36 cellular contexts compared by ENCODE assay signal in the genomic region with DNA sequence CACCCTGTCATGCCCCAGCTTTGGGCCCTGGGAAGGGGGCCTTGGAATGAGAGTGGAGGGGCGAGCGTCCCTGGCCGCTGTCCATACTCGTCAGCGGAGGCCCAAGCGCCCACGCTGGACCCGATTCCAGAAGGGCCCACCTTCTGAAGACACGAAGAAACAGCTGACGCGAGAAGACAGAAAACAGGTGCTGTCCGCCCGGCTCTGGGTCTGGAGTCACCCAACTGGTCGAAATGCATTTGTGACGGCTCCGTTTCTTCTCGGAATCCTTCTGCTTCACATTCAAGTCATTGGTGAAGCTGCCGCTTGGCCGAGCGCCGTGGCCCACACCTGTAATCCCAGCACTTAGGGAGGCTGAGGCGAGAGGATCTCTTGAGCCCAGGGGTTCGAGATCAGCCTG. TPM values are rescaled to one million over a fixed set of nuclear protein-coding genes. Genes with fewer than 3 reads are reported as not detected.
"Had no signal": no experiment of that assay in that cellular context is flagged by ENCODE, and none has a peak within 500 bp of the region (broad histone marks: within the 10 kb centered on the region; RNA-seq: fewer than 3 reads in every experiment).

No MANE protein-coding gene starts in this region.

- H3K27me3 ChIP-seq: neural progenitor cell, ovary, right lobe of liver, sigmoid colon, spleen, suprapubic skin, testis, transverse colon, upper lobe of right lung, uterus had no signal

- H3K27me3 Mint-ChIP-seq: progenitor cell of endocrine pancreas; stimulated activated naive CD8-positive, alpha-beta T cell treated with anti-CD3 and anti-CD28 coated beads, Interleukin-15, amount 100 ng/mL, for 72 hours; type B pancreatic cell had no signal

- H3K4me3 ChIP-seq: neural progenitor cell, ovary, psoas muscle, right lobe of liver, sigmoid colon, skin epidermis, smooth muscle cell, spleen, suprapubic skin, testis, tibial artery, transverse colon, upper lobe of right lung, uterus had no signal

- H3K4me1 Mint-ChIP-seq: natural killer cell; stimulated activated memory B cell treated with anti-CD40 and anti-IgM and Interleukin-4, amounts not matched to agents 10 μg/mL and 1 μg/mL and 100 μg/mL, for 72 hours had no signal

- DNase-seq: natural killer cell; occipital lobe; ovary; posterior cingulate gyrus; right cardiac atrium; sigmoid colon; stimulated activated CD4-positive, alpha-beta T cell treated with anti-CD3 and anti-CD28 coated beads, Interleukin-12 subunit alpha, Interleukin-12 subunit beta, amount 100 ng/mL, for 4 hours; stimulated activated CD4-positive, alpha-beta T cell treated with anti-CD3 and anti-CD28 coated beads, Interleukin-1b, Interleukin-23, amount 100 ng/mL, for 48 hours; stimulated activated CD4-positive, alpha-beta T cell treated with anti-CD3 and anti-CD28 coated beads, Interleukin-4, amount 100 ng/mL, for 1 hour; stimulated activated CD4-positive, alpha-beta T cell treated with anti-CD3 and anti-CD28 coated beads, Interleukin-4, amount 100 ng/mL, for 4 hours; stimulated activated CD8-positive, alpha-beta memory T cell treated with anti-CD3 and anti-CD28 coated beads, Interleukin-4, amount 100 ng/mL, for 48 hours; stimulated activated naive CD4-positive, alpha-beta T cell; stimulated activated naive CD8-positive, alpha-beta T cell treated with anti-CD3 and anti-CD28 coated beads, Interleukin-15, amount 100 ng/mL, for 72 hours; stimulated activated naive CD8-positive, alpha-beta T cell treated with anti-CD3 and anti-CD28 coated beads, Interleukin-15, Interleukin-2, amounts not matched to agents 100 U/mL and 50 U/mL, for 24 hours; substantia nigra; testis; tibial artery; transverse colon; upper lobe of right lung; uterus had no signal

- H2AFZ ChIP-seq: neural progenitor cell, parathyroid adenoma had no signal

- H3K4me3 Mint-ChIP-seq: natural killer cell; nephron; neural progenitor cell; stimulated activated memory B cell treated with anti-CD40 and anti-IgM and Interleukin-4, amounts not matched to agents 10 μg/mL and 1 μg/mL and 100 μg/mL, for 72 hours; stimulated activated naive CD8-positive, alpha-beta T cell treated with anti-CD3 and anti-CD28 coated beads, Interleukin-15, amount 100 ng/mL, for 72 hours; type B pancreatic cell had no signal

- H3K9me3 ChIP-seq: ovary, psoas muscle, right lobe of liver, sigmoid colon, spleen, suprapubic skin, testis, tibial artery, transverse colon, upper lobe of right lung, uterus had no signal

- H3K36me3 ChIP-seq: neural progenitor cell, ovary, transverse colon, uterus had no signal

- H3K9ac ChIP-seq: neural progenitor cell, parathyroid adenoma had no signal

- H3K9me3 Mint-ChIP-seq: natural killer cell; nephron; neural progenitor cell; stimulated activated memory B cell treated with anti-CD40 and anti-IgM and Interleukin-4, amounts not matched to agents 10 μg/mL and 1 μg/mL and 100 μg/mL, for 72 hours; stimulated activated naive CD8-positive, alpha-beta T cell treated with anti-CD3 and anti-CD28 coated beads, Interleukin-15, amount 100 ng/mL, for 72 hours; type B pancreatic cell had no signal

- H3K4me1 ChIP-seq: parathyroid adenoma, psoas muscle, testis, transverse colon, upper lobe of right lung, uterus had no signal

- H3K79me2 ChIP-seq: parathyroid adenoma had no signal

- H3K27ac Mint-ChIP-seq: natural killer cell; nephron; neural progenitor cell; progenitor cell of endocrine pancreas; stimulated activated memory B cell treated with anti-CD40 and anti-IgM and Interleukin-4, amounts not matched to agents 10 μg/mL and 1 μg/mL and 100 μg/mL, for 72 hours; stimulated activated naive CD8-positive, alpha-beta T cell treated with anti-CD3 and anti-CD28 coated beads, Interleukin-15, amount 100 ng/mL, for 72 hours; type B pancreatic cell had no signal

- H3K36me3 Mint-ChIP-seq: natural killer cell; stimulated activated memory B cell treated with anti-CD40 and anti-IgM and Interleukin-4, amounts not matched to agents 10 μg/mL and 1 μg/mL and 100 μg/mL, for 72 hours; type B pancreatic cell had no signal

- H3K4me2 ChIP-seq: neural progenitor cell, smooth muscle cell had no signal

- H3K27ac ChIP-seq: neural progenitor cell, ovary, parathyroid adenoma, psoas muscle, right lobe of liver, sigmoid colon, skin epidermis, suprapubic skin, testis, tibial artery, transverse colon, upper lobe of right lung, uterus had no signal

RNA-seq across cellular contexts. Expression of gene PVALEF, which starts 52.8 kb away (rescaled TPM):
- total RNA-seq: natural killer cell, occipital lobe, osteoblast, ovary, progenitor cell of endocrine pancreas, psoas muscle, renal cortical epithelial cell, right cardiac atrium, right lobe of liver, sigmoid colon, smooth muscle cell, spleen, suprapubic skin, testis, transverse colon, upper lobe of right lung, urinary bladder, uterus had no signal
- polyA plus RNA-seq: neural cell, ovary, psoas muscle, right cardiac atrium, sigmoid colon, smooth muscle cell, spleen, urinary bladder had no signal
